In genomic region chr9:81393985-81394811, GRCh38 we compare ENCODE assay signal across 19 cellular contexts.
DNase-seq lines count a peak whose midpoint lies in the region; ATAC-seq and TF ChIP-seq lines count a peak whose summit lies in the region.
"Had no signal": no experiment of that assay in that cellular context is flagged by ENCODE, and none has a peak within 500 bp of the region (broad histone marks: within the 10 kb centered on the region; RNA-seq: fewer than 3 reads in every experiment).

No MANE protein-coding gene starts in this region.

- H3K27ac ChIP-seq in SK-N-MC (no peak overlapping the region), hepatocyte (peak overlapping the region; percentile 29), dorsolateral prefrontal cortex (peak overlapping the region in 8 of 59 donors; percentile 5 to 59 (median 38))
- H3K27ac ChIP-seq: neutrophil, spleen had no signal

- H3K9me3 ChIP-seq in SK-N-MC (ENCODE audit: low read depth, low read length), result no peaks in the 10 kb centered on the region
- H3K9me3 ChIP-seq in hepatocyte (ENCODE audit: low read depth), result no peaks in the 10 kb centered on the region
- H3K9me3 ChIP-seq: BE2C, neutrophil, spleen had no signal

- no peaks in the 10 kb centered on the region for H3K27me3 ChIP-seq in hepatocyte
- peaks cover 0 to 14% (median 0%) of the 10 kb centered on the region in 45 donors for H3K27me3 ChIP-seq in dorsolateral prefrontal cortex
- H3K27me3 ChIP-seq: BE2C, neutrophil had no signal

- no peaks in the 10 kb centered on the region for H3K4me1 Mint-ChIP-seq in activated CD4-positive, alpha-beta T cell treated with anti-CD3 and anti-CD28 coated beads for 36 hours

- no peaks in the 10 kb centered on the region for H4K20me1 ChIP-seq in hepatocyte (ENCODE audit: insufficient read depth, poor library complexity, severe bottlenecking)

- no peaks in the 10 kb centered on the region for H3K36me3 Mint-ChIP-seq in activated CD4-positive, alpha-beta T cell treated with anti-CD3 and anti-CD28 coated beads for 36 hours (ENCODE audit: low read depth)

- POLR2A ChIA-PET in activated CD4-positive, alpha-beta T cell treated with anti-CD3 and anti-CD28 coated beads for 36 hours (lab: Charles Lee), result no interaction called here

- peaks cover 11% of the 10 kb centered on the region for H3K4me1 ChIP-seq in hepatocyte (ENCODE audit: insufficient read depth)

- peak; percentile 44 for DNase-seq in H4 (ENCODE audit: low spot score)
- no peak for DNase-seq in SK-N-MC (ENCODE audit: low read depth, low spot score)
- peak; percentile 66 for DNase-seq in hepatocyte (ENCODE audit: low spot score)
- DNase-seq in skeletal muscle cell (ENCODE audit: low read depth), result peak; percentile 78
- DNase-seq in NCI-H187 (lab: John Stamatoyannopoulos, UW), result no peak
- DNase-seq in amniotic stem cell (lab: John Stamatoyannopoulos, UW), result no peak
- no peak for DNase-seq in dorsolateral prefrontal cortex
- no peak for DNase-seq in activated CD4-positive, alpha-beta T cell treated with anti-CD3 and anti-CD28 coated beads for 36 hours
- DNase-seq: cortex of kidney, H9, KG1, NCI-H187 treated with DMSO at 0.1 percent for 48 hours, NCI-H82, spleen, T1000 had no signal

- WGBS in hepatocyte (ENCODE audit: low lambda C conversion rate, missing lambda C conversion rate), result 69% methylated on average over 6 of the region's 6 CpGs

- H3K9me2 ChIP-seq in hepatocyte (replicated peaks; ENCODE audit: insufficient read depth), result no peaks in the 10 kb centered on the region

- intact Hi-C loops in dorsolateral prefrontal cortex (cut with DNase I), result no loop called here
- intact Hi-C loops in activated CD4-positive, alpha-beta T cell treated with anti-CD3 and anti-CD28 coated beads for 36 hours (cut with DNase I, micrococcal nuclease), result no loop called here

- peaks cover 2% of the 10 kb centered on the region for H3K9me3 Mint-ChIP-seq in activated CD4-positive, alpha-beta T cell treated with anti-CD3 and anti-CD28 coated beads for 36 hours (ENCODE audit: low read depth)
- H3K9me3 Mint-ChIP-seq: activated T-helper 1 cell treated with anti-CD3 and anti-CD28 coated beads, Interleukin-12 subunit alpha, Interleukin-12 subunit beta, Interleukin-2, Interleukin-4 antibody, amounts not matched to agents 30 ng/mL and 10 ng/mL and 1 ng/mL, durations not matched to agents 14 hours and 24 hours and 36 hours; H9 had no signal

- peak overlapping the region; percentile 17 for H3K4me2 ChIP-seq in hepatocyte

- H2AFZ ChIP-seq in hepatocyte, result no peak overlapping the region

- H3K4me3 ChIP-seq in SK-N-MC, result peak overlapping the region; percentile 31
- no peak overlapping the region for H3K4me3 ChIP-seq in hepatocyte
- no peak overlapping the region for H3K4me3 ChIP-seq in skeletal muscle cell (ENCODE audit: low read depth, low read length)
- H3K4me3 ChIP-seq in dorsolateral prefrontal cortex, result no peak overlapping the region
- H3K4me3 ChIP-seq: spleen had no signal

- CTCF ChIA-PET in activated CD4-positive, alpha-beta T cell treated with anti-CD3 and anti-CD28 coated beads for 36 hours (lab: Charles Lee), result no interaction called here

- H3K27ac Mint-ChIP-seq in activated CD4-positive, alpha-beta T cell treated with anti-CD3 and anti-CD28 coated beads for 36 hours, result no peak overlapping the region
- H3K27ac Mint-ChIP-seq: activated T-helper 1 cell treated with anti-CD3 and anti-CD28 coated beads, Interleukin-12 subunit alpha, Interleukin-12 subunit beta, Interleukin-2, Interleukin-4 antibody, amounts not matched to agents 30 ng/mL and 10 ng/mL and 1 ng/mL, durations not matched to agents 14 hours and 24 hours and 36 hours; H9 had no signal

- no peaks in the 10 kb centered on the region for H3K79me2 ChIP-seq in hepatocyte

- no peak overlapping the region for H3K4me3 Mint-ChIP-seq in activated CD4-positive, alpha-beta T cell treated with anti-CD3 and anti-CD28 coated beads for 36 hours
- H3K4me3 Mint-ChIP-seq: activated T-helper 1 cell treated with anti-CD3 and anti-CD28 coated beads, Interleukin-12 subunit alpha, Interleukin-12 subunit beta, Interleukin-2, Interleukin-4 antibody, amounts not matched to agents 30 ng/mL and 10 ng/mL and 1 ng/mL, durations not matched to agents 14 hours and 24 hours and 36 hours; H9 had no signal

- no peaks in the 10 kb centered on the region for H3K36me3 ChIP-seq in SK-N-MC (ENCODE audit: insufficient read depth, low read length)
- H3K36me3 ChIP-seq in hepatocyte (replicated peaks; ENCODE audit: insufficient read depth, low read depth), result no peaks in the 10 kb centered on the region
- H3K36me3 ChIP-seq: BE2C, neutrophil, spleen had no signal

- ATAC-seq in activated CD4-positive, alpha-beta T cell treated with anti-CD3 and anti-CD28 coated beads for 36 hours, result no peak
- ATAC-seq: esophagus mucosa had no signal

- H3K27me3 Mint-ChIP-seq in activated CD4-positive, alpha-beta T cell treated with anti-CD3 and anti-CD28 coated beads for 36 hours, result no peaks in the 10 kb centered on the region

- no peak overlapping the region for H3K9ac ChIP-seq in SK-N-MC (ENCODE audit: insufficient read length)

- no peak for TF ChIP-seq CTCF in hepatocyte (IDR thresholded peaks at IDR 0.05; ENCODE audit: poor library complexity)
- no peak for TF ChIP-seq CTCF in dorsolateral prefrontal cortex (IDR thresholded peaks at IDR 0.05 in 54 of 56, conservative IDR thresholded peaks at IDR 0.05 in 2 of 56; ENCODE audit: low read depth in 1 of 56, partially characterized antibody in 56 of 56)

Comparison
In these comparisons a context has a peak if more than half of its experiments do, and no peak if none do; other contexts are left out.
1. DNase-seq: peak in H4 (single experiment), hepatocyte (single experiment) and skeletal muscle cell (single experiment); none in SK-N-MC (single experiment), NCI-H187 (0 of 2), amniotic stem cell (single experiment), dorsolateral prefrontal cortex (0 of 10) and activated CD4-positive, alpha-beta T cell treated with anti-CD3 and anti-CD28 coated beads for 36 hours (single experiment).